In genomic region chr2:43169091-43169936, GRCh38 we compare ENCODE assay signal across 8 cellular contexts.
A peak's percentile ranks its signal among the peaks of the same experiment; 100 is the strongest.
DNase-seq lines count a peak whose midpoint lies in the region; ATAC-seq and TF ChIP-seq lines count a peak whose summit lies in the region.

No MANE protein-coding gene starts in this region.

- H3K27me3 Mint-ChIP-seq in central memory CD8-positive, alpha-beta T cell: no peaks in the 10 kb centered on the region

- H3K36me3 ChIP-seq in mucosa of stomach (ENCODE audit: control insufficient read depth, insufficient read depth, low read length): no peaks in the 10 kb centered on the region

- TF ChIP-seq POLR2A in NB4 (IDR thresholded peaks at IDR 0.05; ENCODE audit: extremely low read depth, insufficient read length): no peak

- ATAC-seq in central memory CD8-positive, alpha-beta T cell (replicated peaks; ENCODE audit: extremely low read depth, poor library complexity, severe bottlenecking): peak; percentile 33

- peaks cover 35% of the 10 kb centered on the region for H3K4me1 ChIP-seq in mucosa of stomach (ENCODE audit: control insufficient read depth, insufficient read depth, low read length)

- peak; percentile 39 for DNase-seq in activated gamma-delta T cell treated with Interleukin-2 at 50 U/mL for 16 hours
- no peak for DNase-seq in activated gamma-delta T cell (lab: John Stamatoyannopoulos, UW)
- DNase-seq in NB4 (ENCODE audit: low read depth): peak; percentile 96
- no peak for DNase-seq in central memory CD8-positive, alpha-beta T cell (ENCODE audit: low spot score in 2 of 2)
- no peak for DNase-seq in GM03348 (ENCODE audit: low spot score)
- DNase-seq in NCI-H1694 (lab: John Stamatoyannopoulos, UW): no peak
- no peak for DNase-seq in NK-92 (lab: John Stamatoyannopoulos, UW; ENCODE audit: unreplicated experiment)

- H3K27me3 ChIP-seq in mucosa of stomach (ENCODE audit: control insufficient read depth, insufficient read depth, low read length): no peaks in the 10 kb centered on the region

- TF ChIP-seq CTCF in NB4 (IDR thresholded peaks at IDR 0.05; ENCODE audit: low read depth, low read length): no peak

- H3K4me1 Mint-ChIP-seq in central memory CD8-positive, alpha-beta T cell: peaks cover 62% of the 10 kb centered on the region

- H3K4me3 Mint-ChIP-seq in central memory CD8-positive, alpha-beta T cell: peak overlapping the region; percentile 68

- H3K36me3 Mint-ChIP-seq in central memory CD8-positive, alpha-beta T cell (ENCODE audit: insufficient read depth): peaks cover 22% of the 10 kb centered on the region

- H3K4me3 ChIP-seq in NB4 (ENCODE audit: low read depth, low read length) (peak overlapping the region; percentile 40), mucosa of stomach (ENCODE audit: low read length) (peak overlapping the region; percentile 36)

- no peaks in the 10 kb centered on the region for H3K9me3 Mint-ChIP-seq in central memory CD8-positive, alpha-beta T cell

- no peaks in the 10 kb centered on the region for H3K9me3 ChIP-seq in mucosa of stomach (ENCODE audit: control insufficient read depth, low read length)

- peak overlapping the region; percentile 84 for H3K9ac ChIP-seq in mucosa of stomach (ENCODE audit: low read length)

- peak overlapping the region; percentile 93 for H3K27ac Mint-ChIP-seq in central memory CD8-positive, alpha-beta T cell (ENCODE audit: low read depth)

Comparison
In these comparisons a context has a peak if more than half of its experiments do, and no peak if none do; other contexts are left out.
1. DNase-seq: peak in activated gamma-delta T cell treated with Interleukin-2 at 50 U/mL for 16 hours (single experiment) and NB4 (single experiment); none in activated gamma-delta T cell (single experiment), central memory CD8-positive, alpha-beta T cell (0 of 2), GM03348 (single experiment), NCI-H1694 (single experiment) and NK-92 (single experiment).